In the genomic region with DNA sequence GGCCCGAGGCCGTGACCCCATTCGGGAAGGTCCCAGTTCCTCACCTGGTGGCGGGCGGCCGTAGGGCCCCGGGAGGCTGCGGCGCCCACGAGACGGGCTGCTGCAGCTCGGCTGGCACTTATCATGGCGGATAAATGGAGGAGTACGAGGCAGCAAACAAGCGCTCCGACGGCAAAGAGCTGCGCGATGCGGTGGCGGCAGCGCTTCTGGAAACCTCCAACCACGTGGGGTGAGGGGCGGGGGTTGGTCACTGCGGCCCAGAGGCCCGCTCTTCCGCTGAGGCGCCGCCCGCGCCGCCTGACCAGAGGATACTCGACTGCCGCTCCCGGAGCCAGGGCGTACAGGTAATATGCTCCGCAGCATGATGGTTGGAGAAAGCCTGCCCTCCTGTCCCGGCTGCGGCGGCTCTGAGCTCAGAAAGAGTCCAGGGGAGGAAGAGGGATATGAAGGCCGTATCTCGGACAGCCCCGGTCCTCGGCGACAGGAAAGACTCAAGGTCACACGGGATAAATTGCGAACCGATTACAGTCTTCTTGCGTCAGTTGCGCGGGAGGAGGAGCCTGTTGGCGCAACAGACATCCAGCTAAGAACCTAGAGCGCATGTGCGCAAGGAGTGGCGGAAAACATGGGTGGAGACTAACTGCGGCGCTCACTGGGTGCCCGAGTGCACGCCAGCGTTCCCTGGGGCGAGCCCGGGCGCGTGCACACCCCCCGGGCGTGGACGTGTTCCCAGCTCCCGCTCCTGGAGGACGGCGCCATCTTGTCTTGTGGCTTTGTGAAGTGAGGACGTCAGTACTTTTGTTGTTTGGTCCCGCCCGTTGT, we compare ENCODE assay signal across 8 cellular contexts. TPM values are rescaled to one million over a fixed set of nuclear protein-coding genes. Genes with fewer than 3 reads are reported as not detected.
A peak's percentile ranks its signal among the peaks of the same experiment; 100 is the strongest.
DNase-seq lines count a peak whose midpoint lies in the region; ATAC-seq and TF ChIP-seq lines count a peak whose summit lies in the region.

A gene (minus strand): TSS at position 208 of the 822 bp plus-strand sequence. CDS start 83 bp downstream, at position 125.

- H3K27me3 ChIP-seq in ovary (no peaks in the 10 kb centered on the region), thyroid gland (no peaks in the 10 kb centered on the region)

- H3K4me3 ChIP-seq in GM12865 (ENCODE audit: low read depth, low read length), result peak within 1 kb of the TSS; percentile 71
- peak within 1 kb of the TSS; percentile 88 for H3K4me3 ChIP-seq in ovary
- peak within 1 kb of the TSS; percentile 94 to 98 (median 97) for H3K4me3 ChIP-seq in thyroid gland (replicated peaks in 1 of 3)

- 0 to 1% (median 1%) methylated on average over 59 to 73 of the region's 73 CpGs for WGBS in ovary, 3 donors
- 0 to 1% methylated on average over 32 to 35 of the region's 73 CpGs for WGBS in thyroid gland, 2 donors

- ATAC-seq in HG02763 (IDR thresholded peaks at IDR 0.05; ENCODE audit: unreplicated experiment) (peak; percentile 83), Right ventricle myocardium inferior (peak; percentile 98)
- peak; percentile 89 for ATAC-seq in activated naive CD8-positive, alpha-beta T cell treated with anti-CD3 and anti-CD28 coated beads, Interleukin-2, amount 50 U/mL, for 24 hours

- H3K36me3 Mint-ChIP-seq in activated naive CD8-positive, alpha-beta T cell treated with anti-CD3 and anti-CD28 coated beads, Interleukin-2, amount 50 U/mL, for 24 hours (ENCODE audit: low read depth), result peaks cover 51% of the 10 kb centered on the region

- TF ChIP-seq POLR2A in ovary (IDR thresholded peaks at IDR 0.05) (peak; percentile 91), thyroid gland (IDR thresholded peaks at IDR 0.05) (peak; percentile 55 to 75)

- H3K36me3 ChIP-seq in ovary, result no peaks in the 10 kb centered on the region
- peaks cover 18 to 24% of the 10 kb centered on the region in 2 donors for H3K36me3 ChIP-seq in thyroid gland

- peak within 1 kb of the TSS; percentile 100 for H3K27ac Mint-ChIP-seq in activated naive CD8-positive, alpha-beta T cell treated with anti-CD3 and anti-CD28 coated beads, Interleukin-2, amount 50 U/mL, for 24 hours

- no peaks in the 10 kb centered on the region for H3K9me3 ChIP-seq in ovary
- no peaks in the 10 kb centered on the region for H3K9me3 ChIP-seq in thyroid gland

- peaks cover 4% of the 10 kb centered on the region for H3K9me3 Mint-ChIP-seq in activated naive CD8-positive, alpha-beta T cell treated with anti-CD3 and anti-CD28 coated beads, Interleukin-2, amount 50 U/mL, for 24 hours

- TF ChIP-seq CTCF in GM12865 (IDR thresholded peaks at IDR 0.05; ENCODE audit: insufficient read depth, low read depth, low read length, missing control alignments) (no peak), ovary (IDR thresholded peaks at IDR 0.05) (peak in 2 of 3 donors; percentile 6 to 57), thyroid gland (IDR thresholded peaks at IDR 0.05) (peak in 2 of 6 experiments; percentile 9 to 41)

- H3K27me3 Mint-ChIP-seq in activated naive CD8-positive, alpha-beta T cell treated with anti-CD3 and anti-CD28 coated beads, Interleukin-2, amount 50 U/mL, for 24 hours, result no peaks in the 10 kb centered on the region

- peak; percentile 100 for DNase-seq in GM12865 (ENCODE audit: low read depth)
- peak; percentile 88 for DNase-seq in NCI-H1417 treated with DMSO at 0.1 percent for 48 hours (lab: John Stamatoyannopoulos, UW)
- peak; percentile 100 for DNase-seq in SW480 (ENCODE audit: low spot score)
- DNase-seq in activated naive CD8-positive, alpha-beta T cell treated with anti-CD3 and anti-CD28 coated beads, Interleukin-2, amount 50 U/mL, for 24 hours, result peak; percentile 96
- DNase-seq in Right ventricle myocardium inferior (ENCODE audit: missing footprints), result peak; percentile 98
- peak; percentile 98 to 99 (median 98) for DNase-seq in ovary
- peak; percentile 99 for DNase-seq in thyroid gland

- intact Hi-C loops in Right ventricle myocardium inferior (cut with DNase I), result loop anchor here (2.0 to 5.0 kb wide), 2 partner anchors 179 to 767 kb away; a partner anchor contains a TSS
- intact Hi-C loops in ovary (cut with DNase I), result loop anchor here in 2 of 4 donors (5.0 to 10.0 kb wide), 2 partner anchors 177 to 179 kb away; a partner anchor contains a TSS
- intact Hi-C loops in thyroid gland (cut with DNase I), result no loop called here

- H3K27ac ChIP-seq in ovary (peak within 1 kb of the TSS; percentile 97 to 98), thyroid gland (peak within 1 kb of the TSS; percentile 92 to 100 (median 100))

- H3K4me1 ChIP-seq in ovary (ENCODE audit: insufficient read depth) (peaks cover 1% of the 10 kb centered on the region), thyroid gland (peaks cover 10 to 16% of the 10 kb centered on the region in 2 donors)

- peaks cover 54% of the 10 kb centered on the region for H3K4me1 Mint-ChIP-seq in activated naive CD8-positive, alpha-beta T cell treated with anti-CD3 and anti-CD28 coated beads, Interleukin-2, amount 50 U/mL, for 24 hours

- peak within 1 kb of the TSS; percentile 99 for H3K4me3 Mint-ChIP-seq in activated naive CD8-positive, alpha-beta T cell treated with anti-CD3 and anti-CD28 coated beads, Interleukin-2, amount 50 U/mL, for 24 hours

- TF ChIP-seq EP300 in ovary (IDR thresholded peaks at IDR 0.05), result peak; percentile 26

RNA-seq across cellular contexts. Expression of the gene that starts here (rescaled TPM):
- 308 TPM for total RNA-seq in Right ventricle myocardium inferior
- total RNA-seq in ovary, result 100 to 1,000 TPM; 147 to 340 (median 180) TPM
- 100 to 1,000 TPM in 1 of 2 donors, 10 to 100 TPM in 1; 85.4 to 220 TPM for polyA plus RNA-seq in ovary
- 100 to 1,000 TPM; 253 to 556 (median 406) TPM for total RNA-seq in thyroid gland

Comparison
In these comparisons a context has a peak if more than half of its experiments do, and no peak if none do; other contexts are left out.
1. Peak in every context shown above with its lines: DNase-seq, ATAC-seq, H3K4me3 ChIP-seq and H3K27ac ChIP-seq.